8 cellular contexts compared by ENCODE assay signal in genomic region chr17:43125967-43126910, GRCh38. TPM values are rescaled to one million over a fixed set of nuclear protein-coding genes. Genes with fewer than 3 reads are reported as not detected.
A peak's percentile ranks its signal among the peaks of the same experiment; 100 is the strongest.
DNase-seq lines count a peak whose midpoint lies in the region; ATAC-seq and TF ChIP-seq lines count a peak whose summit lies in the region.

No MANE protein-coding gene starts in this region.

- peak; percentile 8; the same call in 2 of the 3 replicates for ATAC-seq in GM23338
- no peak for ATAC-seq in HG03095 (IDR thresholded peaks at IDR 0.05; ENCODE audit: unreplicated experiment)
- ATAC-seq in GM18868 (IDR thresholded peaks at IDR 0.05; ENCODE audit: unreplicated experiment) = no peak
- no peak for ATAC-seq in GM21360 (IDR thresholded peaks at IDR 0.05; ENCODE audit: unreplicated experiment)

- H3K27me3 ChIP-seq in GM23338 (ENCODE audit: insufficient read depth) = no peaks in the 10 kb centered on the region
- no peaks in the 10 kb centered on the region for H3K27me3 ChIP-seq in endocrine pancreas (ENCODE audit: control insufficient read depth, insufficient read depth, low read length)
- no peaks in the 10 kb centered on the region for H3K27me3 ChIP-seq in neuron (ENCODE audit: insufficient read depth, low read length)

- peaks cover 24% of the 10 kb centered on the region for H3K27me3 Mint-ChIP-seq in GM23338 (ENCODE audit: insufficient read depth, low read depth, poor library complexity)

- H3K4me1 Mint-ChIP-seq in GM23338 = peaks cover 8% of the 10 kb centered on the region

- peaks cover 10% of the 10 kb centered on the region for H3K9me3 Mint-ChIP-seq in GM23338

- no peaks in the 10 kb centered on the region for H3K9me2 ChIP-seq in GM23338 (ENCODE audit: insufficient read depth)

- H3K4me3 ChIP-seq in GM23338 (peak overlapping the region; percentile 65), endocrine pancreas (ENCODE audit: control insufficient read depth, insufficient read depth, low read length) (peak overlapping the region; percentile 90), neuron (ENCODE audit: low read length) (peak overlapping the region; percentile 88)

- H3K4me2 ChIP-seq in GM23338 = peak overlapping the region; percentile 74

- H3F3A ChIP-seq in GM23338 (replicated peaks; ENCODE audit: low read depth) = 0 out of 2 replicates have a peak, but pooled peaks cover 3% of the 10 kb centered on the region

- peaks cover 26% of the 10 kb centered on the region for H3K79me2 ChIP-seq in GM23338 (replicated peaks; ENCODE audit: insufficient read depth)

- H3K4me1 ChIP-seq in GM23338 (ENCODE audit: insufficient read depth) (no peaks in the 10 kb centered on the region), endocrine pancreas (ENCODE audit: control insufficient read depth, insufficient read depth, low read length) (no peaks in the 10 kb centered on the region), neuron (ENCODE audit: insufficient read depth, low read length) (peaks cover 17% of the 10 kb centered on the region)

- DNase-seq in GM23338 (ENCODE audit: low spot score) = peak; percentile 25
- DNase-seq in RPMI7951 (ENCODE audit: low read depth) = peak; percentile 1
- DNase-seq in RKO (ENCODE audit: low spot score) = no peak

- TF ChIP-seq CTCF in GM23338 (conservative IDR thresholded peaks at IDR 0.05; ENCODE audit: low read depth in 2 of 2) = no peak

- H3K27ac Mint-ChIP-seq in GM23338 = peak overlapping the region; percentile 97

- peak overlapping the region; percentile 79 for H3K27ac ChIP-seq in GM23338 (ENCODE audit: low read depth)

- no peaks in the 10 kb centered on the region; the same call in 1 of the 2 replicates for H4K20me1 ChIP-seq in GM23338 (replicated peaks; ENCODE audit: insufficient read depth)

- peaks cover 40% of the 10 kb centered on the region for H3K36me3 Mint-ChIP-seq in GM23338 (ENCODE audit: low read depth)

- H3K9me3 ChIP-seq in endocrine pancreas (ENCODE audit: control insufficient read depth, low read length) = no peaks in the 10 kb centered on the region
- H3K9me3 ChIP-seq in neuron (ENCODE audit: low read length) = no peaks in the 10 kb centered on the region

- H3K36me3 ChIP-seq in GM23338 (ENCODE audit: insufficient read depth) = peaks cover 4% of the 10 kb centered on the region; the same call in 1 of the 2 replicates
- no peaks in the 10 kb centered on the region for H3K36me3 ChIP-seq in endocrine pancreas (ENCODE audit: control insufficient read depth, insufficient read depth, low read length)
- peaks cover 17% of the 10 kb centered on the region for H3K36me3 ChIP-seq in neuron (ENCODE audit: insufficient read depth, low read length)

- peak overlapping the region; percentile 96 for H3K4me3 Mint-ChIP-seq in GM23338

- no peak overlapping the region for H2AFZ ChIP-seq in GM23338
- peak overlapping the region; percentile 26 for H2AFZ ChIP-seq in neuron (ENCODE audit: low read depth, low read length)

- peak overlapping the region; percentile 88 for H3K9ac ChIP-seq in endocrine pancreas (ENCODE audit: control insufficient read depth, insufficient read depth, low read length)

TF ChIP-seq in GM23338, 12 proteins besides CTCF, POLR2A, EP300 and RAD21:
- TF ChIP-seq CREB1 (CRISPR knock-in tag; IDR thresholded peaks at IDR 0.05; ENCODE audit: low read depth) = no peak
- no peak for TF ChIP-seq EZH2 (IDR thresholded peaks at IDR 0.05; ENCODE audit: low read depth, unreplicated experiment)
- no peak for TF ChIP-seq NANOG (IDR thresholded peaks at IDR 0.05; ENCODE audit: borderline replicate concordance)
- TF ChIP-seq, protein P1, sequence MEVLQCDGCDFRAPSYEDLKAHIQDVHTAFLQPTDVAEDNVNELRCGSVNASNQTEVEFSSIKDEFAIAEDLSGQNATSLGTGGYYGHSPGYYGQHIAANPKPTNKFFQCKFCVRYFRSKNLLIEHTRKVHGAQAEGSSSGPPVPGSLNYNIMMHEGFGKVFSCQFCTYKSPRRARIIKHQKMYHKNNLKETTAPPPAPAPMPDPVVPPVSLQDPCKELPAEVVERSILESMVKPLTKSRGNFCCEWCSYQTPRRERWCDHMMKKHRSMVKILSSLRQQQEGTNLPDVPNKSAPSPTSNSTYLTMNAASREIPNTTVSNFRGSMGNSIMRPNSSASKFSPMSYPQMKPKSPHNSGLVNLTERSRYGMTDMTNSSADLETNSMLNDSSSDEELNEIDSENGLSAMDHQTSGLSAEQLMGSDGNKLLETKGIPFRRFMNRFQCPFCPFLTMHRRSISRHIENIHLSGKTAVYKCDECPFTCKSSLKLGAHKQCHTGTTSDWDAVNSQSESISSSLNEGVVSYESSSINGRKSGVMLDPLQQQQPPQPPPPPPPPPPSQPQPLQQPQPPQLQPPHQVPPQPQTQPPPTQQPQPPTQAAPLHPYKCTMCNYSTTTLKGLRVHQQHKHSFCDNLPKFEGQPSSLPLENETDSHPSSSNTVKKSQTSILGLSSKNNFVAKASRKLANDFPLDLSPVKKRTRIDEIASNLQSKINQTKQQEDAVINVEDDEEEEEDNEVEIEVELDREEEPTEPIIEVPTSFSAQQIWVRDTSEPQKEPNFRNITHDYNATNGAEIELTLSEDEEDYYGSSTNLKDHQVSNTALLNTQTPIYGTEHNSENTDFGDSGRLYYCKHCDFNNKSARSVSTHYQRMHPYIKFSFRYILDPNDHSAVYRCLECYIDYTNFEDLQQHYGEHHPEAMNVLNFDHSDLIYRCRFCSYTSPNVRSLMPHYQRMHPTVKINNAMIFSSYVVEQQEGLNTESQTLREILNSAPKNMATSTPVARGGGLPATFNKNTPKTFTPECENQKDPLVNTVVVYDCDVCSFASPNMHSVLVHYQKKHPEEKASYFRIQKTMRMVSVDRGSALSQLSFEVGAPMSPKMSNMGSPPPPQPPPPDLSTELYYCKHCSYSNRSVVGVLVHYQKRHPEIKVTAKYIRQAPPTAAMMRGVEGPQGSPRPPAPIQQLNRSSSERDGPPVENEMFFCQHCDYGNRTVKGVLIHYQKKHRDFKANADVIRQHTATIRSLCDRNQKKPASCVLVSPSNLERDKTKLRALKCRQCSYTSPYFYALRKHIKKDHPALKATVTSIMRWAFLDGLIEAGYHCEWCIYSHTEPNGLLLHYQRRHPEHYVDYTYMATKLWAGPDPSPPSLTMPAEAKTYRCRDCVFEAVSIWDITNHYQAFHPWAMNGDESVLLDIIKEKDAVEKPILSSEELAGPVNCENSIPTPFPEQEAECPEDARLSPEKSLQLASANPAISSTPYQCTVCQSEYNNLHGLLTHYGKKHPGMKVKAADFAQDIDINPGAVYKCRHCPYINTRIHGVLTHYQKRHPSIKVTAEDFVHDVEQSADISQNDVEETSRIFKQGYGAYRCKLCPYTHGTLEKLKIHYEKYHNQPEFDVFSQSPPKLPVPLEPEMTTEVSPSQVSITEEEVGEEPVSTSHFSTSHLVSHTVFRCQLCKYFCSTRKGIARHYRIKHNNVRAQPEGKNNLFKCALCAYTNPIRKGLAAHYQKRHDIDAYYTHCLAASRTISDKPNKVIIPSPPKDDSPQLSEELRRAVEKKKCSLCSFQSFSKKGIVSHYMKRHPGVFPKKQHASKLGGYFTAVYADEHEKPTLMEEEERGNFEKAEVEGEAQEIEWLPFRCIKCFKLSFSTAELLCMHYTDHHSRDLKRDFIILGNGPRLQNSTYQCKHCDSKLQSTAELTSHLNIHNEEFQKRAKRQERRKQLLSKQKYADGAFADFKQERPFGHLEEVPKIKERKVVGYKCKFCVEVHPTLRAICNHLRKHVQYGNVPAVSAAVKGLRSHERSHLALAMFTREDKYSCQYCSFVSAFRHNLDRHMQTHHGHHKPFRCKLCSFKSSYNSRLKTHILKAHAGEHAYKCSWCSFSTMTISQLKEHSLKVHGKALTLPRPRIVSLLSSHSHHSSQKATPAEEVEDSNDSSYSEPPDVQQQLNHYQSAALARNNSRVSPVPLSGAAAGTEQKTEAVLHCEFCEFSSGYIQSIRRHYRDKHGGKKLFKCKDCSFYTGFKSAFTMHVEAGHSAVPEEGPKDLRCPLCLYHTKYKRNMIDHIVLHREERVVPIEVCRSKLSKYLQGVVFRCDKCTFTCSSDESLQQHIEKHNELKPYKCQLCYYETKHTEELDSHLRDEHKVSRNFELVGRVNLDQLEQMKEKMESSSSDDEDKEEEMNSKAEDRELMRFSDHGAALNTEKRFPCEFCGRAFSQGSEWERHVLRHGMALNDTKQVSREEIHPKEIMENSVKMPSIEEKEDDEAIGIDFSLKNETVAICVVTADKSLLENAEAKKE (CRISPR knock-in tag; IDR thresholded peaks at IDR 0.05) = no peak
- TF ChIP-seq POLR2AphosphoS5 (IDR thresholded peaks at IDR 0.05; ENCODE audit: low read depth) = no peak

RNA-seq across cellular contexts. Expression of gene BRCA1, which starts 1.1 kb away (rescaled TPM):
- 31.9 and 45.9 TPM in 2 replicates for total RNA-seq in GM23338 (2014; rRNA removed; shearing (Covaris generic))
- 37.8 and 43.2 TPM in 2 replicates for polyA plus RNA-seq in GM23338 (2016; fragmentation: Nextera tagmentation; extraction: Ambion mirVana)
- 34.2 and 34.6 TPM in 2 replicates for total RNA-seq in RPMI7951 (2014; rRNA removed; shearing (Covaris generic))

RNA-seq across cellular contexts. Expression of gene NBR1, which starts 44.8 kb away (rescaled TPM):
- total RNA-seq in GM23338 (2014; rRNA removed; shearing (Covaris generic)) = 32.3 and 36.8 TPM in 2 replicates
- 10.1 and 12.6 TPM in 2 replicates for polyA plus RNA-seq in GM23338 (2016; fragmentation: Nextera tagmentation; extraction: Ambion mirVana)
- 44.7 and 52.4 TPM in 2 replicates for total RNA-seq in RPMI7951 (2014; rRNA removed; shearing (Covaris generic))
